Comparison of ENCODE assay signal across 1 cellular context in the genomic region with DNA sequence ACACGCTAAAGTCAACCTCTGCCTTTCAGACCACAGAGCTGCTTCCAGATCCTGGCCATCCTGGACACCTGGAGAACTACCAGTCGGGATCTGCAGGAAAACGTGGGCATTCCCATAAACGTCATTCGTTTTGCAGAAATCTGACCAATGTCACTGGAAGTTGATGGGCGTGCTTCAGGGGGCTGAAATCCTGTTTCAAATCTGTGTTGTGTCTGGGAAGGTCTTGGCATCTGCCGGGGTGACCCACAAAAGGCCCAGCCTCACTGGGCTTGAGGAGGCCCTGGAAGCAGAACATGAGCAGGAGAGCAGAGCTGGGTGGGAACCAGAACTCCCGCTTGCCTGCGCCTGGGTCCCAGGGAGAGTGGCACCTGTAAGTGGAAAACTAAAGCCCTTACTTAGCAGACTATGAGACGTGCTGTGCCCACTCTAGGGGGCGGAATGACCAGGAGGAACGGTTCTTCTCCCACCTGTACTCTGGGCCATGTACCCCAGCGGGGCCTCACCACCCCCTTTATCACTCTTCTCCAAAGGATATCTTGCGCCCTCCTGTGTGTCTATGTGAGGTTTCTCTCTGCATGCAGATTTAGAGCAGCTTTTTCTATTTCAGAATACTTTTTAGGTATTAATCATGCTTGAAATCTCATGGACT.
TF ChIP-seq lines count a peak whose summit lies in the region.

No MANE protein-coding gene starts in this region.

TF ChIP-seq in H1, 55 proteins besides CTCF, POLR2A, EP300 and RAD21 (continued from another document):
- TF ChIP-seq GTF2F1 (IDR thresholded peaks at IDR 0.05; ENCODE audit: borderline replicate concordance, low read depth, low read length), result no peak
